ENCODE assay signal across 1 cellular context in the genomic region with DNA sequence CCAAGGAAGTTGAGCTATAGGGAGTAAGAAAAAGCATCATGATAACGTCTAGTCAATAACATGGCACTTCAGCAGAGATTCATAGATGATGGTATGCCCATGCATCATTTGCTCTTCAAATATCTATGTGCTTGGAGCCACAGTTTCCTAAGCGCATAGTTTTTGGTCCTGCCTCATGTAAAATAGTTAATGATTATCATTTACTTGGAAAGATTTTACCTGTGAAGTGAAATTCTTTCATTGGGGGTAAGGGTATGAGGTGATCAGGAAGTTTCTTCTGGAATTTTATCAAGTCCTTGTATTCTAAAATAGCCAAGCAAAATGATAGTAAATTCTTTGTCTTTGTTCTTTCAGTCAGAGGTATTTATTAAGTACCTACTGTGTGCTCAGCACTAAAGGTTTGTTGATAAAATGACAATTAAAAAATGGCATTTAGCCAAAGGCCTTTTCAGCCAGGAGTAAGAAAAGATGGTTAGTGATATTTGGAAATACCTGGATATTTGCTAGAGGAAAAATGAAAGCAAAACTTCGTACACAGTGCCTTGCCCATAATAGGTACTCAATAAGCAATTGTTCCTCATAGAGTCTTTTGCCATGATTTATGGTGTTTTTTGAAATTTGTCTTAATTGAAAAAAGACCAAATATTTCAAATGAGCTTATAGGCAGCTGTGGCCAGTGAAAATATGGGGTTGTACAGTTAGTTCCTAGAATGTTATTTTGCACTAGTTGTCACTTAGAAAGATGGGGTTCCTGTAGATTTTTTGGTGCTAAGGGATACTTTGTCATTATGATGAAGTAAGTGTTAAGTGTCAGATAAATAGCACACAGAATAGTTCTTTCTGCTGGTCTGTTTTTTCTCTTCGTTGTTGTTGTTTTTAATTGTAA.
TF ChIP-seq lines count a peak whose summit lies in the region.

No MANE protein-coding gene starts in this region.

TF ChIP-seq in K562, 482 proteins besides CTCF, POLR2A, EP300 and RAD21 (continued from another document and continues in another):
- TF ChIP-seq, protein P1, sequence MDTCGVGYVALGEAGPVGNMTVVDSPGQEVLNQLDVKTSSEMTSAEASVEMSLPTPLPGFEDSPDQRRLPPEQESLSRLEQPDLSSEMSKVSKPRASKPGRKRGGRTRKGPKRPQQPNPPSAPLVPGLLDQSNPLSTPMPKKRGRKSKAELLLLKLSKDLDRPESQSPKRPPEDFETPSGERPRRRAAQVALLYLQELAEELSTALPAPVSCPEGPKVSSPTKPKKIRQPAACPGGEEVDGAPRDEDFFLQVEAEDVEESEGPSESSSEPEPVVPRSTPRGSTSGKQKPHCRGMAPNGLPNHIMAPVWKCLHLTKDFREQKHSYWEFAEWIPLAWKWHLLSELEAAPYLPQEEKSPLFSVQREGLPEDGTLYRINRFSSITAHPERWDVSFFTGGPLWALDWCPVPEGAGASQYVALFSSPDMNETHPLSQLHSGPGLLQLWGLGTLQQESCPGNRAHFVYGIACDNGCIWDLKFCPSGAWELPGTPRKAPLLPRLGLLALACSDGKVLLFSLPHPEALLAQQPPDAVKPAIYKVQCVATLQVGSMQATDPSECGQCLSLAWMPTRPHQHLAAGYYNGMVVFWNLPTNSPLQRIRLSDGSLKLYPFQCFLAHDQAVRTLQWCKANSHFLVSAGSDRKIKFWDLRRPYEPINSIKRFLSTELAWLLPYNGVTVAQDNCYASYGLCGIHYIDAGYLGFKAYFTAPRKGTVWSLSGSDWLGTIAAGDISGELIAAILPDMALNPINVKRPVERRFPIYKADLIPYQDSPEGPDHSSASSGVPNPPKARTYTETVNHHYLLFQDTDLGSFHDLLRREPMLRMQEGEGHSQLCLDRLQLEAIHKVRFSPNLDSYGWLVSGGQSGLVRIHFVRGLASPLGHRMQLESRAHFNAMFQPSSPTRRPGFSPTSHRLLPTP (IDR thresholded peaks at IDR 0.05; ENCODE audit: borderline replicate concordance, extremely low read depth, insufficient read length), result no peak
- TF ChIP-seq, protein P2, sequence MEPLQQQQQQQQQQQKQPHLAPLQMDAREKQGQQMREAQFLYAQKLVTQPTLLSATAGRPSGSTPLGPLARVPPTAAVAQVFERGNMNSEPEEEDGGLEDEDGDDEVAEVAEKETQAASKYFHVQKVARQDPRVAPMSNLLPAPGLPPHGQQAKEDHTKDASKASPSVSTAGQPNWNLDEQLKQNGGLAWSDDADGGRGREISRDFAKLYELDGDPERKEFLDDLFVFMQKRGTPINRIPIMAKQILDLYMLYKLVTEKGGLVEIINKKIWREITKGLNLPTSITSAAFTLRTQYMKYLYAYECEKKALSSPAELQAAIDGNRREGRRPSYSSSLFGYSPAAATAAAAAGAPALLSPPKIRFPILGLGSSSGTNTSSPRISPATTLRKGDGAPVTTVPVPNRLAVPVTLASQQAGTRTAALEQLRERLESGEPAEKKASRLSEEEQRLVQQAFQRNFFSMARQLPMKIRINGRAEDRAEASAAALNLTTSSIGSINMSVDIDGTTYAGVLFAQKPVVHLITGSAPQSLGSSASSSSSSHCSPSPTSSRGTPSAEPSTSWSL (CRISPR knock-in tag; IDR thresholded peaks at IDR 0.05; ENCODE audit: borderline replicate concordance), result no peak
- TF ChIP-seq MYBL2 (IDR thresholded peaks at IDR 0.05; ENCODE audit: low read depth) (no peak; the same call in 1 of the 2 replicates), MYBL2 (CRISPR knock-in tag; IDR thresholded peaks at IDR 0.05; ENCODE audit: borderline replicate concordance) (no peak), BCL6 (CRISPR knock-in tag; IDR thresholded peaks at IDR 0.05) (peak; percentile 64; the same call in 1 of the 2 replicates), TAF1 (IDR thresholded peaks at IDR 0.05; ENCODE audit: control insufficient read depth, extremely low read depth, insufficient read depth, low read length, severe bottlenecking) (no peak), TCF7L2 (IDR thresholded peaks at IDR 0.05; ENCODE audit: low read depth, low read length) (no peak), ATF7 (IDR thresholded peaks at IDR 0.05) (no peak), TEAD1 (CRISPR knock-in tag; IDR thresholded peaks at IDR 0.05) (peak in 1 of 2 experiments; percentile 18; a peak in 1 of 4 replicates), SMAD4 (CRISPR knock-in tag; conservative IDR thresholded peaks at IDR 0.05) (no peak; the same call in 1 of the 2 replicates), PHTF2 (CRISPR knock-in tag; IDR thresholded peaks at IDR 0.05) (no peak), SIX5 (IDR thresholded peaks at IDR 0.05; ENCODE audit: borderline replicate concordance in 1 of 2, insufficient read depth in 1 of 2, low read depth in 1 of 2, low read length in 2 of 2) (no peak), GTF2F1 (IDR thresholded peaks at IDR 0.05; ENCODE audit: low read depth, low read length) (no peak), NR4A1 (CRISPR knock-in tag; IDR thresholded peaks at IDR 0.05) (no peak), NR4A1 (tag; IDR thresholded peaks at IDR 0.05) (peak; percentile 91), STAG1 (CRISPR knock-in tag; IDR thresholded peaks at IDR 0.05; ENCODE audit: borderline replicate concordance) (no peak), MAFF (IDR thresholded peaks at IDR 0.05; ENCODE audit: low read length) (no peak), BACH1 (tag; IDR thresholded peaks at IDR 0.05) (no peak; the same call in none of the 2 replicates), NRF1 (conservative IDR thresholded peaks at IDR 0.05 in 1 of 2, IDR thresholded peaks at IDR 0.05 in 1 of 2) (no peak), KDM4B (IDR thresholded peaks at IDR 0.05; ENCODE audit: borderline replicate concordance in 2 of 2, low read depth in 1 of 2) (no peak), ZNF57 (CRISPR knock-in tag; IDR thresholded peaks at IDR 0.05) (no peak), SIN3B (IDR thresholded peaks at IDR 0.05; ENCODE audit: low read depth) (no peak), CXXC5 (CRISPR knock-in tag; IDR thresholded peaks at IDR 0.05) (peak; percentile 43), YBX1 (IDR thresholded peaks at IDR 0.05) (no peak), U2AF1 (optimal IDR thresholded peaks at IDR 0.05; ENCODE audit: low read depth, low read length) (no peak), SIRT6 (IDR thresholded peaks at IDR 0.05; ENCODE audit: low read depth, low read length) (no peak), SP1 (CRISPR knock-in tag; IDR thresholded peaks at IDR 0.05) (no peak), ZC3H4 (CRISPR knock-in tag; IDR thresholded peaks at IDR 0.05; ENCODE audit: borderline replicate concordance) (no peak), ELF1 (tag; IDR thresholded peaks at IDR 0.05) (no peak), POLR3A (IDR thresholded peaks at IDR 0.05; ENCODE audit: borderline replicate concordance, extremely low read depth, insufficient read depth, insufficient read length) (no peak)
- TF ChIP-seq, protein P3, sequence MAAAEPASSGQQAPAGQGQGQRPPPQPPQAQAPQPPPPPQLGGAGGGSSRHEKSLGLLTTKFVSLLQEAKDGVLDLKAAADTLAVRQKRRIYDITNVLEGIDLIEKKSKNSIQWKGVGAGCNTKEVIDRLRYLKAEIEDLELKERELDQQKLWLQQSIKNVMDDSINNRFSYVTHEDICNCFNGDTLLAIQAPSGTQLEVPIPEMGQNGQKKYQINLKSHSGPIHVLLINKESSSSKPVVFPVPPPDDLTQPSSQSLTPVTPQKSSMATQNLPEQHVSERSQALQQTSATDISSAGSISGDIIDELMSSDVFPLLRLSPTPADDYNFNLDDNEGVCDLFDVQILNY (CRISPR knock-in tag; IDR thresholded peaks at IDR 0.05), result no peak
- TF ChIP-seq, protein P4, sequence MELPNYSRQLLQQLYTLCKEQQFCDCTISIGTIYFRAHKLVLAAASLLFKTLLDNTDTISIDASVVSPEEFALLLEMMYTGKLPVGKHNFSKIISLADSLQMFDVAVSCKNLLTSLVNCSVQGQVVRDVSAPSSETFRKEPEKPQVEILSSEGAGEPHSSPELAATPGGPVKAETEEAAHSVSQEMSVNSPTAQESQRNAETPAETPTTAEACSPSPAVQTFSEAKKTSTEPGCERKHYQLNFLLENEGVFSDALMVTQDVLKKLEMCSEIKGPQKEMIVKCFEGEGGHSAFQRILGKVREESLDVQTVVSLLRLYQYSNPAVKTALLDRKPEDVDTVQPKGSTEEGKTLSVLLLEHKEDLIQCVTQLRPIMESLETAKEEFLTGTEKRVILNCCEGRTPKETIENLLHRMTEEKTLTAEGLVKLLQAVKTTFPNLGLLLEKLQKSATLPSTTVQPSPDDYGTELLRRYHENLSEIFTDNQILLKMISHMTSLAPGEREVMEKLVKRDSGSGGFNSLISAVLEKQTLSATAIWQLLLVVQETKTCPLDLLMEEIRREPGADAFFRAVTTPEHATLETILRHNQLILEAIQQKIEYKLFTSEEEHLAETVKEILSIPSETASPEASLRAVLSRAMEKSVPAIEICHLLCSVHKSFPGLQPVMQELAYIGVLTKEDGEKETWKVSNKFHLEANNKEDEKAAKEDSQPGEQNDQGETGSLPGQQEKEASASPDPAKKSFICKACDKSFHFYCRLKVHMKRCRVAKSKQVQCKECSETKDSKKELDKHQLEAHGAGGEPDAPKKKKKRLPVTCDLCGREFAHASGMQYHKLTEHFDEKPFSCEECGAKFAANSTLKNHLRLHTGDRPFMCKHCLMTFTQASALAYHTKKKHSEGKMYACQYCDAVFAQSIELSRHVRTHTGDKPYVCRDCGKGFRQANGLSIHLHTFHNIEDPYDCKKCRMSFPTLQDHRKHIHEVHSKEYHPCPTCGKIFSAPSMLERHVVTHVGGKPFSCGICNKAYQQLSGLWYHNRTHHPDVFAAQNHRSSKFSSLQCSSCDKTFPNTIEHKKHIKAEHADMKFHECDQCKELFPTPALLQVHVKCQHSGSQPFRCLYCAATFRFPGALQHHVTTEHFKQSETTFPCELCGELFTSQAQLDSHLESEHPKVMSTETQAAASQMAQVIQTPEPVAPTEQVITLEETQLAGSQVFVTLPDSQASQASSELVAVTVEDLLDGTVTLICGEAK (IDR thresholded peaks at IDR 0.05), result no peak
- TF ChIP-seq, protein P4 (CRISPR knock-in tag; IDR thresholded peaks at IDR 0.05), result no peak; the same call in 1 of the 2 replicates
- TF ChIP-seq, protein P5, sequence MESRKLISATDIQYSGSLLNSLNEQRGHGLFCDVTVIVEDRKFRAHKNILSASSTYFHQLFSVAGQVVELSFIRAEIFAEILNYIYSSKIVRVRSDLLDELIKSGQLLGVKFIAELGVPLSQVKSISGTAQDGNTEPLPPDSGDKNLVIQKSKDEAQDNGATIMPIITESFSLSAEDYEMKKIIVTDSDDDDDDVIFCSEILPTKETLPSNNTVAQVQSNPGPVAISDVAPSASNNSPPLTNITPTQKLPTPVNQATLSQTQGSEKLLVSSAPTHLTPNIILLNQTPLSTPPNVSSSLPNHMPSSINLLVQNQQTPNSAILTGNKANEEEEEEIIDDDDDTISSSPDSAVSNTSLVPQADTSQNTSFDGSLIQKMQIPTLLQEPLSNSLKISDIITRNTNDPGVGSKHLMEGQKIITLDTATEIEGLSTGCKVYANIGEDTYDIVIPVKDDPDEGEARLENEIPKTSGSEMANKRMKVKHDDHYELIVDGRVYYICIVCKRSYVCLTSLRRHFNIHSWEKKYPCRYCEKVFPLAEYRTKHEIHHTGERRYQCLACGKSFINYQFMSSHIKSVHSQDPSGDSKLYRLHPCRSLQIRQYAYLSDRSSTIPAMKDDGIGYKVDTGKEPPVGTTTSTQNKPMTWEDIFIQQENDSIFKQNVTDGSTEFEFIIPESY (CRISPR knock-in tag; IDR thresholded peaks at IDR 0.05), result no peak
- TF ChIP-seq, protein P6, sequence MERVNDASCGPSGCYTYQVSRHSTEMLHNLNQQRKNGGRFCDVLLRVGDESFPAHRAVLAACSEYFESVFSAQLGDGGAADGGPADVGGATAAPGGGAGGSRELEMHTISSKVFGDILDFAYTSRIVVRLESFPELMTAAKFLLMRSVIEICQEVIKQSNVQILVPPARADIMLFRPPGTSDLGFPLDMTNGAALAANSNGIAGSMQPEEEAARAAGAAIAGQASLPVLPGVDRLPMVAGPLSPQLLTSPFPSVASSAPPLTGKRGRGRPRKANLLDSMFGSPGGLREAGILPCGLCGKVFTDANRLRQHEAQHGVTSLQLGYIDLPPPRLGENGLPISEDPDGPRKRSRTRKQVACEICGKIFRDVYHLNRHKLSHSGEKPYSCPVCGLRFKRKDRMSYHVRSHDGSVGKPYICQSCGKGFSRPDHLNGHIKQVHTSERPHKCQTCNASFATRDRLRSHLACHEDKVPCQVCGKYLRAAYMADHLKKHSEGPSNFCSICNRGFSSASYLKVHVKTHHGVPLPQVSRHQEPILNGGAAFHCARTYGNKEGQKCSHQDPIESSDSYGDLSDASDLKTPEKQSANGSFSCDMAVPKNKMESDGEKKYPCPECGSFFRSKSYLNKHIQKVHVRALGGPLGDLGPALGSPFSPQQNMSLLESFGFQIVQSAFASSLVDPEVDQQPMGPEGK (CRISPR knock-in tag; IDR thresholded peaks at IDR 0.05; ENCODE audit: borderline replicate concordance), result peak; percentile 59
- TF ChIP-seq, protein P7, sequence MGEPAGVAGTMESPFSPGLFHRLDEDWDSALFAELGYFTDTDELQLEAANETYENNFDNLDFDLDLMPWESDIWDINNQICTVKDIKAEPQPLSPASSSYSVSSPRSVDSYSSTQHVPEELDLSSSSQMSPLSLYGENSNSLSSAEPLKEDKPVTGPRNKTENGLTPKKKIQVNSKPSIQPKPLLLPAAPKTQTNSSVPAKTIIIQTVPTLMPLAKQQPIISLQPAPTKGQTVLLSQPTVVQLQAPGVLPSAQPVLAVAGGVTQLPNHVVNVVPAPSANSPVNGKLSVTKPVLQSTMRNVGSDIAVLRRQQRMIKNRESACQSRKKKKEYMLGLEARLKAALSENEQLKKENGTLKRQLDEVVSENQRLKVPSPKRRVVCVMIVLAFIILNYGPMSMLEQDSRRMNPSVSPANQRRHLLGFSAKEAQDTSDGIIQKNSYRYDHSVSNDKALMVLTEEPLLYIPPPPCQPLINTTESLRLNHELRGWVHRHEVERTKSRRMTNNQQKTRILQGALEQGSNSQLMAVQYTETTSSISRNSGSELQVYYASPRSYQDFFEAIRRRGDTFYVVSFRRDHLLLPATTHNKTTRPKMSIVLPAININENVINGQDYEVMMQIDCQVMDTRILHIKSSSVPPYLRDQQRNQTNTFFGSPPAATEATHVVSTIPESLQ (CRISPR knock-in tag; IDR thresholded peaks at IDR 0.05), result no peak
